ENCODE assay signal across 20 cellular contexts in the genomic region with DNA sequence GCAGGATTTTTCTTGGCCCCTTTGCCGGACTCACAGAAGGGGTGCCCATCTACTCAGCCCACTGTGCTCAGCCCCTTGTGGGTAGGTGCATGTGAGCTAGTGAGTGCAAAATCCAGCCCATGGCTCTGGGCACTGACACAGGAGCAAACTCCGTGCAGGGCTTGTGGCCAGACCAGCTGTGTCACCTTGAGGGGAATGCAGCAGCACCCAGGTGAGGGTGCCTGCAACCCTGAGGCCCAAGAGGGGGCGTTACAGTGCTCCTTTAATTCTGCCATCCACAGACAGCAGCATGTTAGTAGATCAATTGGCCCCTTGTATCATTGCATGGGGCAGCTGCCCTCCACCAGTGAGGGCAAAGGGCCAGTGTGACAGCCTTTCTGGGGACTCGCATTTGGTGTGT. TPM values are rescaled to one million over a fixed set of nuclear protein-coding genes. Genes with fewer than 3 reads are reported as not detected.
A peak's percentile ranks its signal among the peaks of the same experiment; 100 is the strongest.
DNase-seq lines count a peak whose midpoint lies in the region; ATAC-seq and TF ChIP-seq lines count a peak whose summit lies in the region.
"Had no signal": no experiment of that assay in that cellular context is flagged by ENCODE, and none has a peak within 500 bp of the region (broad histone marks: within the 10 kb centered on the region; RNA-seq: fewer than 3 reads in every experiment).

No MANE protein-coding gene starts in this region.

- H3K36me3 ChIP-seq in trophoblast cell (ENCODE audit: control insufficient read depth in 1 of 2, insufficient read depth in 2 of 2, low read length in 2 of 2) (no peaks in the 10 kb centered on the region), lower lobe of right lung (no peaks in the 10 kb centered on the region)
- H3K36me3 ChIP-seq: BE2C had no signal

- no CpG with 5 or more reads among the region's 4 CpGs for WGBS in H9 (ENCODE audit: extremely low coverage, insufficient read length, low lambda C conversion rate)
- WGBS in trophoblast cell (ENCODE audit: extremely low coverage, insufficient coverage, insufficient read length), result no CpG with 5 or more reads among the region's 4 CpGs

- H3K4me1 Mint-ChIP-seq in H9 (no peaks in the 10 kb centered on the region), WTC11 (no peaks in the 10 kb centered on the region)
- H3K4me1 Mint-ChIP-seq: IgD-negative memory B cell had no signal

- H2BK15ac ChIP-seq in H9 (ENCODE audit: low read depth, low read length), result no peak overlapping the region

- H3K27ac Mint-ChIP-seq in H9 (no peak overlapping the region), WTC11 (no peak overlapping the region)
- H3K27ac Mint-ChIP-seq in activated naive CD4-positive, alpha-beta T cell treated with anti-CD3 and anti-CD28 coated beads, Interleukin-2, amount 50 U/mL, for 72 hours, result no peak overlapping the region
- H3K27ac Mint-ChIP-seq: CD4-positive, alpha-beta T cell; IgD-negative memory B cell had no signal

- H3K4me3 Mint-ChIP-seq in H9 (no peak overlapping the region), WTC11 (no peak overlapping the region)
- H3K4me3 Mint-ChIP-seq: CD4-positive, alpha-beta T cell; IgD-negative memory B cell had no signal

- peak; percentile 26; the same call in 2 of the 3 replicates for TF ChIP-seq CTCF in H9 (conservative IDR thresholded peaks at IDR 0.05)
- TF ChIP-seq CTCF in WTC11 (IDR thresholded peaks at IDR 0.05), result no peak
- TF ChIP-seq CTCF in lower lobe of right lung (IDR thresholded peaks at IDR 0.05), result no peak

- no peaks in the 10 kb centered on the region for H4K20me1 ChIP-seq in H9 (ENCODE audit: control insufficient read depth, insufficient read depth, insufficient read length)

- H3K18ac ChIP-seq in H9 (ENCODE audit: insufficient read length, low read depth, low read length) (no peak overlapping the region), trophoblast cell (ENCODE audit: low read length) (no peak overlapping the region)

- intact Hi-C loops in lower lobe of right lung (cut with DNase I), result no loop called here

- no peak overlapping the region for H4K12ac ChIP-seq in trophoblast cell (ENCODE audit: low read depth, low read length)

- H2BK12ac ChIP-seq in H9 (ENCODE audit: insufficient read length, low read depth, low read length) (no peak overlapping the region), trophoblast cell (ENCODE audit: low read length) (no peak overlapping the region)

- H3K4me3 ChIP-seq in trophoblast cell (ENCODE audit: low read depth, low read length), result peak overlapping the region; percentile 51
- no peak overlapping the region for H3K4me3 ChIP-seq in lower lobe of right lung

- H3K9me3 ChIP-seq in H9 (ENCODE audit: control insufficient read depth, low read depth, low read length) (no peaks in the 10 kb centered on the region), trophoblast cell (ENCODE audit: insufficient read depth, low read depth, low read length) (no peaks in the 10 kb centered on the region), lower lobe of right lung (no peaks in the 10 kb centered on the region)
- H3K9me3 ChIP-seq: BE2C had no signal

- no peak overlapping the region for H3T11ph ChIP-seq in H9 (ENCODE audit: low read length)

- no peak overlapping the region for H4K91ac ChIP-seq in H9 (ENCODE audit: insufficient read length, low read depth, low read length)
- H4K91ac ChIP-seq in trophoblast cell (ENCODE audit: low read depth, low read length), result no peak overlapping the region

- no peaks in the 10 kb centered on the region for H3K4me1 ChIP-seq in H9 (ENCODE audit: insufficient read depth, low read length)
- H3K4me1 ChIP-seq in trophoblast cell (ENCODE audit: control insufficient read depth in 1 of 2, insufficient read depth in 2 of 2, low read length in 2 of 2), result no peaks in the 10 kb centered on the region
- H3K4me1 ChIP-seq in lower lobe of right lung, result no peaks in the 10 kb centered on the region
- H3K4me1 ChIP-seq: BE2C had no signal

- CTCF ChIA-PET in WTC11 (lab: Charles Lee), result interaction anchor here (0.9 to 1.3 kb wide), 4 partner anchors 39 to 461 kb away, joined by 3 to 5 read pairs (median 4); no protein-coding TSS in a partner anchor

- no peaks in the 10 kb centered on the region; a peak in 1 of 5 replicates for H3K9me3 Mint-ChIP-seq in H9
- H3K9me3 Mint-ChIP-seq in WTC11, result 0 out of 2 replicates have a peak, but pooled peaks cover 4% of the 10 kb centered on the region
- H3K9me3 Mint-ChIP-seq in activated naive CD4-positive, alpha-beta T cell treated with anti-CD3 and anti-CD28 coated beads, Interleukin-2, amount 50 U/mL, for 72 hours, result no peaks in the 10 kb centered on the region
- H3K9me3 Mint-ChIP-seq: CD4-positive, alpha-beta T cell; IgD-negative memory B cell had no signal

- no peaks in the 10 kb centered on the region for H3K36me3 Mint-ChIP-seq in H9 (ENCODE audit: insufficient read depth in 1 of 3, low read depth in 3 of 3)
- H3K36me3 Mint-ChIP-seq in WTC11, result no peaks in the 10 kb centered on the region
- no peaks in the 10 kb centered on the region for H3K36me3 Mint-ChIP-seq in activated naive CD4-positive, alpha-beta T cell treated with anti-CD3 and anti-CD28 coated beads, Interleukin-2, amount 50 U/mL, for 72 hours

- H3K4me2 ChIP-seq in H9 (ENCODE audit: insufficient read depth, insufficient read length, low read length) (no peak overlapping the region), trophoblast cell (ENCODE audit: low read length) (no peak overlapping the region)

- no peak overlapping the region; the same call in 1 of the 2 replicates for H3K14ac ChIP-seq in H9 (ENCODE audit: insufficient read depth, low read length)
- no peak overlapping the region for H3K14ac ChIP-seq in trophoblast cell (ENCODE audit: low read length)

- H3K27ac ChIP-seq in H9 (ENCODE audit: insufficient read length, low read depth, low read length), result no peak overlapping the region
- H3K27ac ChIP-seq in trophoblast cell (ENCODE audit: low read depth, low read length), result no peak overlapping the region
- H3K27ac ChIP-seq in lower lobe of right lung, result no peak overlapping the region

- H3K4ac ChIP-seq in H9 (ENCODE audit: low read depth, low read length) (no peak overlapping the region), trophoblast cell (ENCODE audit: low read depth, low read length) (no peak overlapping the region)

- no peak overlapping the region for H4K8ac ChIP-seq in H9 (replicated peaks; ENCODE audit: insufficient read length, low read depth, low read length)
- H4K8ac ChIP-seq in trophoblast cell (ENCODE audit: low read depth, low read length), result no peak overlapping the region

- H3K27me3 Mint-ChIP-seq in H9 (ENCODE audit: low read depth) (peaks cover 7% of the 10 kb centered on the region), WTC11 (ENCODE audit: low read depth) (peaks cover 2% of the 10 kb centered on the region; the same call in 1 of the 2 replicates)

- H2BK5ac ChIP-seq in H9 (ENCODE audit: insufficient read length, low read length), result no peak overlapping the region
- no peak overlapping the region for H2BK5ac ChIP-seq in trophoblast cell (ENCODE audit: low read depth, low read length, poor library complexity)

- H2BK20ac ChIP-seq in H9 (ENCODE audit: low read depth, low read length, poor library complexity, severe bottlenecking), result no peak overlapping the region

- no peaks in the 10 kb centered on the region for H3K23me2 ChIP-seq in H9 (ENCODE audit: insufficient read length, low read depth, low read length, poor library complexity, severe bottlenecking)

- ATAC-seq in WTC11, result peak; percentile 43
- ATAC-seq in GM21390 (IDR thresholded peaks at IDR 0.05; ENCODE audit: unreplicated experiment), result no peak
- no peak for ATAC-seq in activated naive CD4-positive, alpha-beta T cell treated with anti-CD3 and anti-CD28 coated beads, Interleukin-2, amount 50 U/mL, for 72 hours
- no peak for ATAC-seq in lower lobe of right lung
- ATAC-seq: HepG2 had no signal

- H2AK5ac ChIP-seq in H9 (ENCODE audit: insufficient read length, low read length), result no peak overlapping the region
- no peak overlapping the region for H2AK5ac ChIP-seq in trophoblast cell (ENCODE audit: low read length)

- H3K56ac ChIP-seq in H9 (ENCODE audit: insufficient read length, low read depth, low read length), result no peak overlapping the region

- H3K23ac ChIP-seq in H9 (ENCODE audit: insufficient read length, low read depth, low read length), result no peak overlapping the region
- no peak overlapping the region for H3K23ac ChIP-seq in trophoblast cell (ENCODE audit: low read length)

- peak; percentile 34 for DNase-seq in H9
- no peak for DNase-seq in WTC11 (ENCODE audit: low spot score)
- no peak for DNase-seq in trophoblast cell
- no peak for DNase-seq in activated naive CD4-positive, alpha-beta T cell treated with anti-CD3 and anti-CD28 coated beads, Interleukin-2, amount 50 U/mL, for 72 hours (ENCODE audit: low spot score in 2 of 2)
- DNase-seq in NOMO-1 treated with DMSO at 0.1 percent for 48 hours (lab: John Stamatoyannopoulos, UW; ENCODE audit: unreplicated experiment), result no peak
- no peak for DNase-seq in lower lobe of right lung
- DNase-seq: ACHN; BE2C; C1 segment of cervical spinal cord; Calu3; CD4-positive, alpha-beta T cell; DMS79 treated with DMSO at 0.1 percent for 48 hours; GF-D8; HCEC 1CT; KG1 had no signal

- H2AFZ ChIP-seq in H9 (ENCODE audit: low read length) (no peak overlapping the region), trophoblast cell (ENCODE audit: insufficient read depth, low read length, poor library complexity) (no peak overlapping the region)

- H3K27me3 ChIP-seq in H9 (ENCODE audit: insufficient read depth, low read length) (no peaks in the 10 kb centered on the region), trophoblast cell (ENCODE audit: insufficient read depth, low read length) (no peaks in the 10 kb centered on the region), lower lobe of right lung (ENCODE audit: low read depth) (no peaks in the 10 kb centered on the region)
- H3K27me3 ChIP-seq: BE2C had no signal

- H3K79me1 ChIP-seq in H9 (ENCODE audit: insufficient read depth, low read depth, low read length, poor library complexity, severe bottlenecking), result no peaks in the 10 kb centered on the region
- no peaks in the 10 kb centered on the region for H3K79me1 ChIP-seq in trophoblast cell (ENCODE audit: low read length)

- no peak overlapping the region for H2BK120ac ChIP-seq in H9 (ENCODE audit: low read depth, low read length, poor library complexity, severe bottlenecking)
- H2BK120ac ChIP-seq in trophoblast cell (ENCODE audit: insufficient read depth, low read length, poor library complexity), result no peak overlapping the region

- no peak overlapping the region for H3K9ac ChIP-seq in H9 (ENCODE audit: extremely low read depth, insufficient read length, low read length)
- H3K9ac ChIP-seq in trophoblast cell (ENCODE audit: low read length), result no peak overlapping the region

- H4K5ac ChIP-seq in H9 (ENCODE audit: insufficient read length, low read depth, low read length), result no peak overlapping the region

- no peaks in the 10 kb centered on the region for H3K79me2 ChIP-seq in H9 (ENCODE audit: insufficient read depth, low read length)
- no peaks in the 10 kb centered on the region for H3K79me2 ChIP-seq in trophoblast cell (ENCODE audit: control insufficient read depth, insufficient read depth, low read length, poor library complexity)

- POLR2A ChIA-PET in WTC11 (lab: Charles Lee), result no interaction called here

RNA-seq across cellular contexts. Expression of gene IYD, which starts 12.9 kb away (rescaled TPM):
- total RNA-seq in H9 (2021), result not detected in 2 replicates
- 0.07 TPM in 1 of 3 replicates, not detected in the others for total RNA-seq in WTC11 (2021)
- polyA plus RNA-seq in trophoblast cell (2013), result under 0.01 TPM in 1 of 2 replicates, not detected in the other
- not detected for total RNA-seq in activated naive CD4-positive, alpha-beta T cell treated with anti-CD3 and anti-CD28 coated beads, Interleukin-2, amount 50 U/mL, for 72 hours
- 1.9 TPM for total RNA-seq in lower lobe of right lung
- total RNA-seq: A172; CD4-positive, alpha-beta T cell; H4 had no signal
- polyA plus RNA-seq: IgD-negative memory B cell had no signal
